Comparison of ENCODE assay signal across 8 cellular contexts in genomic region chr1:17439250-17440073, GRCh38. TPM values are rescaled to one million over a fixed set of nuclear protein-coding genes. Genes with fewer than 3 reads are reported as not detected.
A peak's percentile ranks its signal among the peaks of the same experiment; 100 is the strongest.
DNase-seq lines count a peak whose midpoint lies in the region; ATAC-seq and TF ChIP-seq lines count a peak whose summit lies in the region.

TSS of gene RCC2 (minus strand) at chr1:17439677. CDS start at chr1:17438514, 1,163 bp downstream.

- no peaks in the 10 kb centered on the region for H3K9me3 ChIP-seq in CD8-positive, alpha-beta T cell (ENCODE audit: low read length)
- H3K9me3 ChIP-seq in neural progenitor cell (ENCODE audit: low read depth), result no peaks in the 10 kb centered on the region
- no peaks in the 10 kb centered on the region for H3K9me3 ChIP-seq in subcutaneous abdominal adipose tissue (ENCODE audit: control insufficient read depth in 5 of 5, low read length in 5 of 5)

- DNase-seq in CD8-positive, alpha-beta T cell, result peak; percentile 51 to 84 (median 69)
- DNase-seq in RWPE1 (ENCODE audit: low spot score), result peak; percentile 74
- peak; percentile 62 for DNase-seq in activated gamma-delta T cell treated with Interleukin-2 at 50 U/mL for 16 hours
- peak; percentile 56 to 76 for DNase-seq in foreskin keratinocyte
- peak; percentile 87 for DNase-seq in neural progenitor cell (ENCODE audit: low spot score)

- H3K4me3 Mint-ChIP-seq in CD8-positive, alpha-beta T cell, result peak within 1 kb of the TSS; percentile 97
- peak within 1 kb of the TSS; percentile 96 for H3K4me3 Mint-ChIP-seq in neural progenitor cell

- H3K4me3 ChIP-seq in CD8-positive, alpha-beta T cell (ENCODE audit: low read depth, low read length), result peak within 1 kb of the TSS; percentile 98
- H3K4me3 ChIP-seq in KMS-11 (IDR thresholded peaks at IDR 0.05; ENCODE audit: insufficient read depth, low read depth, low read length) (no peak within 1 kb of the TSS), neural progenitor cell (peak within 1 kb of the TSS; percentile 100), subcutaneous abdominal adipose tissue (ENCODE audit: low read depth in 1 of 5, low read length in 5 of 5) (peak within 1 kb of the TSS; percentile 78 to 86 (median 80))

- H3K79me2 ChIP-seq in KMS-11 (ENCODE audit: insufficient read depth, low read depth) (peaks cover 41% of the 10 kb centered on the region), neural progenitor cell (ENCODE audit: low read depth) (peaks cover 46% of the 10 kb centered on the region)

- peak within 1 kb of the TSS; percentile 97 for H3K27ac Mint-ChIP-seq in CD8-positive, alpha-beta T cell
- H3K27ac Mint-ChIP-seq in neural progenitor cell, result peak within 1 kb of the TSS; percentile 92

- H4K20me1 ChIP-seq in KMS-11 (ENCODE audit: insufficient read depth) (peaks cover 10% of the 10 kb centered on the region; the same call in 1 of the 2 replicates), neural progenitor cell (ENCODE audit: low read depth) (peaks cover 28% of the 10 kb centered on the region)

- H3K4me1 Mint-ChIP-seq in CD8-positive, alpha-beta T cell (ENCODE audit: low read depth), result peaks cover 34% of the 10 kb centered on the region
- peaks cover 41% of the 10 kb centered on the region for H3K4me1 Mint-ChIP-seq in neural progenitor cell

- H2AFZ ChIP-seq in KMS-11 (ENCODE audit: low read depth) (peak within 1 kb of the TSS; percentile 89), neural progenitor cell (replicated peaks) (peak within 1 kb of the TSS; percentile 91)

- no peak for TF ChIP-seq CTCF in CD8-positive, alpha-beta T cell (IDR thresholded peaks at IDR 0.05)
- TF ChIP-seq CTCF in KMS-11 (conservative IDR thresholded peaks at IDR 0.05; ENCODE audit: low read depth, low read length) (no peak; the same call in 1 of the 2 replicates), RWPE1 (conservative IDR thresholded peaks at IDR 0.05; ENCODE audit: low read depth) (peak; percentile 65), foreskin keratinocyte (conservative IDR thresholded peaks at IDR 0.05) (no peak), neural progenitor cell (IDR thresholded peaks at IDR 0.05) (peak; percentile 4)

- H3K36me3 ChIP-seq in CD8-positive, alpha-beta T cell (ENCODE audit: insufficient read depth, low read length), result no peaks in the 10 kb centered on the region
- H3K36me3 ChIP-seq in KMS-11 (ENCODE audit: insufficient read depth) (no peaks in the 10 kb centered on the region; the same call in 1 of the 2 replicates), neural progenitor cell (no peaks in the 10 kb centered on the region), subcutaneous abdominal adipose tissue (ENCODE audit: control insufficient read depth in 5 of 5, insufficient read depth in 5 of 5, low read length in 5 of 5) (peaks cover 0 to 4% (median 0%) of the 10 kb centered on the region in 5 donors)

- peaks cover 32% of the 10 kb centered on the region for H3K4me1 ChIP-seq in CD8-positive, alpha-beta T cell (ENCODE audit: insufficient read depth, low read length)
- H3K4me1 ChIP-seq in KMS-11 (ENCODE audit: low read depth, poor library complexity, severe bottlenecking) (peaks cover 51% of the 10 kb centered on the region), foreskin keratinocyte (peaks cover 33% of the 10 kb centered on the region), neural progenitor cell (peaks cover 35% of the 10 kb centered on the region), subcutaneous abdominal adipose tissue (ENCODE audit: control insufficient read depth in 5 of 5, insufficient read depth in 5 of 5, low read length in 5 of 5) (peaks cover 6 to 52% (median 39%) of the 10 kb centered on the region in 5 donors)

- peaks cover 16% of the 10 kb centered on the region for H3K36me3 Mint-ChIP-seq in CD8-positive, alpha-beta T cell
- peaks cover 2% of the 10 kb centered on the region for H3K36me3 Mint-ChIP-seq in neural progenitor cell

- no peaks in the 10 kb centered on the region for H3K27me3 Mint-ChIP-seq in CD8-positive, alpha-beta T cell (ENCODE audit: low read depth)
- H3K27me3 Mint-ChIP-seq in neural progenitor cell (ENCODE audit: insufficient read depth, low read depth), result peaks cover 22% of the 10 kb centered on the region

- intact Hi-C loops in CD8-positive, alpha-beta T cell (cut with DNase I, micrococcal nuclease), result loop anchor here (1.0 to 10.0 kb wide), 6 partner anchors 19 to 1825 kb away; partner anchors contain the start of genes DDI2 (in 1 of the 2), SDHB (in 1 of the 2), SZRD1 (in 1 of the 2) and UBR4 (in 1 of the 2)

- CTCF ChIA-PET in CD8-positive, alpha-beta T cell (lab: Charles Lee), result interaction anchor here (0.7 to 2.3 kb wide), 5 partner anchors 8 to 21 kb away, joined by 3 to 7 read pairs (median 5); no protein-coding TSS in a partner anchor
- CTCF ChIA-PET in RWPE1 (lab: Yijun Ruan, JAX), result interaction anchor here (0.6 to 0.9 kb wide), 6 partner anchors 13 to 222 kb away, joined by 3 to 5 read pairs (median 3); no protein-coding TSS in a partner anchor

- peak; percentile 74 for ATAC-seq in CD8-positive, alpha-beta T cell
- peak; percentile 43 for ATAC-seq in GM19463 (IDR thresholded peaks at IDR 0.05; ENCODE audit: unreplicated experiment)
- peak; percentile 53 for ATAC-seq in foreskin keratinocyte

- H3K27ac ChIP-seq in CD8-positive, alpha-beta T cell (ENCODE audit: low read depth, low read length), result peak within 1 kb of the TSS; percentile 80
- peak within 1 kb of the TSS; percentile 86 for H3K27ac ChIP-seq in KMS-11
- H3K27ac ChIP-seq in RWPE1, result peak within 1 kb of the TSS; percentile 99
- H3K27ac ChIP-seq in foreskin keratinocyte, result peak within 1 kb of the TSS; percentile 93
- H3K27ac ChIP-seq in neural progenitor cell, result peak within 1 kb of the TSS; percentile 93
- H3K27ac ChIP-seq in subcutaneous abdominal adipose tissue (ENCODE audit: low read depth, low read length), result peak within 1 kb of the TSS; percentile 90

- H3K4me2 ChIP-seq in KMS-11 (peak within 1 kb of the TSS; percentile 74), neural progenitor cell (peak within 1 kb of the TSS; percentile 99)

- H3K9ac ChIP-seq in KMS-11 (peak within 1 kb of the TSS; percentile 96), neural progenitor cell (peak within 1 kb of the TSS; percentile 81), subcutaneous abdominal adipose tissue (ENCODE audit: low read length in 5 of 5) (peak within 1 kb of the TSS; percentile 73 to 90 (median 81))

- H3K9me3 Mint-ChIP-seq in CD8-positive, alpha-beta T cell, result no peaks in the 10 kb centered on the region
- H3K9me3 Mint-ChIP-seq in neural progenitor cell, result no peaks in the 10 kb centered on the region

- no peaks in the 10 kb centered on the region for H3K27me3 ChIP-seq in CD8-positive, alpha-beta T cell (ENCODE audit: insufficient read depth, low read length)
- H3K27me3 ChIP-seq in KMS-11 (ENCODE audit: insufficient read depth, low read depth), result peaks cover 17% of the 10 kb centered on the region; the same call in 1 of the 2 replicates
- no peaks in the 10 kb centered on the region for H3K27me3 ChIP-seq in foreskin keratinocyte
- H3K27me3 ChIP-seq in neural progenitor cell, result peaks cover 30% of the 10 kb centered on the region
- H3K27me3 ChIP-seq in subcutaneous abdominal adipose tissue (ENCODE audit: control insufficient read depth in 5 of 5, insufficient read depth in 4 of 5, low read length in 5 of 5), result no peaks in the 10 kb centered on the region

- POLR2A ChIA-PET in CD8-positive, alpha-beta T cell (lab: Charles Lee), result interaction anchor here (1.1 kb wide), 1 partner anchor 8 kb away, joined by 3 read pairs; no protein-coding TSS in a partner anchor
- POLR2A ChIA-PET in RWPE1 (lab: Yijun Ruan, JAX; ENCODE audit: low non-redundant PET), result interaction anchor here (0.7 kb wide), 3 partner anchors 9 to 122 kb away, joined by 3 to 8 read pairs (median 3); no protein-coding TSS in a partner anchor

- peaks cover 37% of the 10 kb centered on the region for H3F3A ChIP-seq in neural progenitor cell (ENCODE audit: low read depth)

RNA-seq across cellular contexts. Expression of gene RCC2, which starts in this region (rescaled TPM):
- total RNA-seq in CD8-positive, alpha-beta T cell, result 10 to 100 TPM; 25.4 to 28.0 TPM
- total RNA-seq in foreskin keratinocyte (115 and 118 TPM in 2 replicates), neural progenitor cell (ENCODE audit: low replicate concordance) (126 and 165 TPM in 2 replicates)
- 75.1 and 78.4 TPM in 2 replicates for polyA plus RNA-seq in foreskin keratinocyte

Comparison
In these comparisons a context has a peak if more than half of its experiments do, and no peak if none do; other contexts are left out.
1. CTCF ChIP-seq: peak in RWPE1 (single experiment) and neural progenitor cell (single experiment); none in CD8-positive, alpha-beta T cell (single experiment), KMS-11 (single experiment) and foreskin keratinocyte (single experiment).
2. Peak in every context shown above with its lines, with median percentiles within 50 percentile points of each other: ATAC-seq, DNase-seq, H3K27ac ChIP-seq and H3K9ac ChIP-seq.